In genomic region chr13:85700909-85701308, GRCh38 we compare ENCODE assay signal across 20 cellular contexts.
"Had no signal": no experiment of that assay in that cellular context is flagged by ENCODE, and none has a peak within 500 bp of the region (broad histone marks: within the 10 kb centered on the region; RNA-seq: fewer than 3 reads in every experiment).

No MANE protein-coding gene starts in this region.

- H3K4me1 Mint-ChIP-seq: activated CD4-positive, alpha-beta T cell treated with anti-CD3 and anti-CD28 coated beads for 36 hours; activated naive CD8-positive, alpha-beta T cell treated with anti-CD3 and anti-CD28 coated beads for 36 hours; nephron progenitor cell; stimulated activated effector memory CD8-positive, alpha-beta T cell treated with anti-CD3 and anti-CD28 coated beads, Interleukin-12 subunit alpha, Interleukin-12 subunit beta, amount 100 ng/mL, for 72 hours; WTC11 had no signal

- H3K4me3 Mint-ChIP-seq: activated CD4-positive, alpha-beta T cell treated with anti-CD3 and anti-CD28 coated beads for 36 hours; activated naive CD8-positive, alpha-beta T cell treated with anti-CD3 and anti-CD28 coated beads for 36 hours; nephron progenitor cell; stimulated activated effector memory CD8-positive, alpha-beta T cell treated with anti-CD3 and anti-CD28 coated beads, Interleukin-12 subunit alpha, Interleukin-12 subunit beta, amount 100 ng/mL, for 72 hours; type B pancreatic cell; WTC11 had no signal

- H3K36me3 Mint-ChIP-seq: activated naive CD8-positive, alpha-beta T cell treated with anti-CD3 and anti-CD28 coated beads for 36 hours; stimulated activated effector memory CD8-positive, alpha-beta T cell treated with anti-CD3 and anti-CD28 coated beads, Interleukin-12 subunit alpha, Interleukin-12 subunit beta, amount 100 ng/mL, for 72 hours; type B pancreatic cell had no signal

- ATAC-seq: activated CD4-positive, alpha-beta T cell treated with anti-CD3 and anti-CD28 coated beads for 36 hours; heart right ventricle; stimulated activated effector memory CD8-positive, alpha-beta T cell treated with anti-CD3 and anti-CD28 coated beads, Interleukin-12 subunit alpha, Interleukin-12 subunit beta, amount 100 ng/mL, for 72 hours; WTC11 had no signal

- FAIRE-seq: endometrium had no signal

- H3K4me1 ChIP-seq: heart right ventricle, left ventricle myocardium inferior, sigmoid colon, stomach, testis had no signal

- H3K36me3 ChIP-seq: brain microvascular endothelial cell, heart right ventricle, left ventricle myocardium inferior, sigmoid colon, stomach had no signal

- H3K27me3 Mint-ChIP-seq: activated CD4-positive, alpha-beta T cell treated with anti-CD3 and anti-CD28 coated beads for 36 hours; activated naive CD8-positive, alpha-beta T cell treated with anti-CD3 and anti-CD28 coated beads for 36 hours; type B pancreatic cell had no signal

- H3K27ac Mint-ChIP-seq: activated CD4-positive, alpha-beta T cell treated with anti-CD3 and anti-CD28 coated beads for 36 hours; activated naive CD8-positive, alpha-beta T cell treated with anti-CD3 and anti-CD28 coated beads for 36 hours; nephron progenitor cell; stimulated activated effector memory CD8-positive, alpha-beta T cell treated with anti-CD3 and anti-CD28 coated beads, Interleukin-12 subunit alpha, Interleukin-12 subunit beta, amount 100 ng/mL, for 72 hours; type B pancreatic cell; WTC11 had no signal

- H3K9me3 ChIP-seq: testis had no signal

- DNase-seq: activated CD4-positive, alpha-beta T cell treated with anti-CD3 and anti-CD28 coated beads for 36 hours; activated CD4-positive, alpha-beta T cell treated with anti-CD3 and anti-CD28 coated beads, Interleukin-2, amount 50 U/mL, for 48 hours; activated naive CD4-positive, alpha-beta T cell; activated naive CD8-positive, alpha-beta T cell treated with anti-CD3 and anti-CD28 coated beads for 36 hours; amniotic stem cell; brain microvascular endothelial cell; heart right ventricle; kidney glomerular epithelial cell; left ventricle myocardium inferior; nephron progenitor cell; nucleus accumbens; sigmoid colon; stimulated activated CD4-positive, alpha-beta T cell treated with anti-CD3 and anti-CD28 coated beads, Interleukin-4, amount 100 ng/mL, for 24 hours; stomach; testis had no signal

- H3K4me3 ChIP-seq: coronary artery, heart right ventricle, left ventricle myocardium inferior, sigmoid colon, stomach, testis had no signal

- H3K27me3 ChIP-seq: brain microvascular endothelial cell, heart right ventricle, sigmoid colon, stomach, testis had no signal

- H3K27ac ChIP-seq: brain microvascular endothelial cell, coronary artery, heart right ventricle, left ventricle myocardium inferior, sigmoid colon, stomach, testis had no signal
